ENCODE assay signal across 25 cellular contexts in genomic region chr1:46544561-46545240, GRCh38. TPM values are rescaled to one million over a fixed set of nuclear protein-coding genes. Genes with fewer than 3 reads are reported as not detected.
DNase-seq lines count a peak whose midpoint lies in the region; ATAC-seq, FAIRE-seq and TF ChIP-seq lines count a peak whose summit lies in the region.
"Had no signal": no experiment of that assay in that cellular context is flagged by ENCODE, and none has a peak within 500 bp of the region (broad histone marks: within the 10 kb centered on the region; RNA-seq: fewer than 3 reads in every experiment).

No MANE protein-coding gene starts in this region.

- FAIRE-seq in kidney (lab: Jason Lieb, UNC): no peak
- FAIRE-seq: small intestine had no signal

- no peak overlapping the region for H3K27ac Mint-ChIP-seq in endodermal cell
- H3K27ac Mint-ChIP-seq: activated naive CD4-positive, alpha-beta T cell treated with anti-CD3 and anti-CD28 coated beads, Interleukin-2, amount 10 ng/mL, durations not matched to agents 7 days and 5 days; stimulated activated naive B cell treated with anti-CD40 and anti-IgM and Interleukin-4, amounts not matched to agents 10 μg/mL and 1 μg/mL and 100 μg/mL, for 72 hours had no signal

- H3K9me3 ChIP-seq in endodermal cell (ENCODE audit: control insufficient read depth, low read length): no peaks in the 10 kb centered on the region
- H3K9me3 ChIP-seq in kidney (ENCODE audit: control insufficient read depth in 1 of 2, low read length in 2 of 2): no peaks in the 10 kb centered on the region
- H3K9me3 ChIP-seq: MG63, thoracic aorta had no signal

- intact Hi-C loops in kidney (cut with DNase I): no loop called here

- H3K4me1 ChIP-seq in endodermal cell (ENCODE audit: control insufficient read depth, insufficient read depth, low read length) (peaks cover 2% of the 10 kb centered on the region), kidney (ENCODE audit: control insufficient read depth in 1 of 2, insufficient read depth in 1 of 2, low read depth in 1 of 2, low read length in 2 of 2) (no peaks in the 10 kb centered on the region)

- peaks cover 6% of the 10 kb centered on the region for H3K4me1 Mint-ChIP-seq in endodermal cell

- peak overlapping the region; percentile 39 for H3K4me3 ChIP-seq in H7 (ENCODE audit: insufficient read depth, low read depth, low read length)
- H3K4me3 ChIP-seq in endodermal cell (ENCODE audit: low read length): no peak overlapping the region
- H3K4me3 ChIP-seq in kidney (ENCODE audit: low read length in 2 of 2): no peak overlapping the region
- H3K4me3 ChIP-seq: MG63, thoracic aorta had no signal

- DNase-seq in H7 (peak; percentile 78), OCI-M2 (lab: John Stamatoyannopoulos, UW; ENCODE audit: unreplicated experiment) (peak; percentile 35), endodermal cell (no peak), kidney (peak; percentile 20), NCI-H1930 (lab: John Stamatoyannopoulos, UW) (no peak), NCI-H2029 treated with DMSO at 0.1 percent for 48 hours (lab: John Stamatoyannopoulos, UW) (no peak), kidney tubule cell (ENCODE audit: low spot score) (no peak)
- DNase-seq: activated naive CD4-positive, alpha-beta T cell treated with anti-CD3 and anti-CD28 coated beads, Interleukin-2, amount 10 ng/mL, durations not matched to agents 7 days and 5 days; activated T-cell treated with anti-CD3 and anti-CD28 coated beads, Interleukin-2, amount 50 U/mL, for 4 hours; effector CD4-positive, alpha-beta T cell; EL; GOT3; MG63; NCI-H1417 treated with DMSO at 0.1 percent for 48 hours; NCI-H2171 treated with DMSO at 0.1 percent for 48 hours; NCI-H526 treated with DMSO at 0.1 percent for 48 hours; small intestine; stimulated activated naive B cell treated with anti-CD40 and anti-IgM and Interleukin-4, amounts not matched to agents 10 μg/mL and 1 μg/mL and 100 μg/mL, for 72 hours had no signal

- peak overlapping the region; percentile 49 for H3K4me3 Mint-ChIP-seq in endodermal cell
- H3K4me3 Mint-ChIP-seq: activated naive CD4-positive, alpha-beta T cell treated with anti-CD3 and anti-CD28 coated beads, Interleukin-2, amount 10 ng/mL, durations not matched to agents 7 days and 5 days; activated T-cell treated with anti-CD3 and anti-CD28 coated beads, Interleukin-2, amount 50 U/mL, for 4 hours; stimulated activated naive B cell treated with anti-CD40 and anti-IgM and Interleukin-4, amounts not matched to agents 10 μg/mL and 1 μg/mL and 100 μg/mL, for 72 hours had no signal

- H3K27ac ChIP-seq in endodermal cell (ENCODE audit: low read depth, low read length) (no peak overlapping the region), kidney (ENCODE audit: low read depth in 2 of 2, low read length in 2 of 2) (no peak overlapping the region)
- H3K27ac ChIP-seq: C4-2B, thoracic aorta had no signal

- 69 to 80% methylated on average over 3 to 4 of the region's 5 CpGs for WGBS in endodermal cell (ENCODE audit: insufficient coverage in 1 of 2, insufficient read length in 1 of 2), 2 experiments

- no peaks in the 10 kb centered on the region for H3K36me3 Mint-ChIP-seq in endodermal cell (ENCODE audit: low read depth)
- H3K36me3 Mint-ChIP-seq: activated naive CD4-positive, alpha-beta T cell treated with anti-CD3 and anti-CD28 coated beads, Interleukin-2, amount 10 ng/mL, durations not matched to agents 7 days and 5 days; stimulated activated naive B cell treated with anti-CD40 and anti-IgM and Interleukin-4, amounts not matched to agents 10 μg/mL and 1 μg/mL and 100 μg/mL, for 72 hours had no signal

- H3K9ac ChIP-seq in endodermal cell (ENCODE audit: extremely low read depth, low read length, poor library complexity, severe bottlenecking) (no peak overlapping the region), kidney (ENCODE audit: low read length in 2 of 2) (no peak overlapping the region)

- H3K9me3 Mint-ChIP-seq in endodermal cell: no peaks in the 10 kb centered on the region
- H3K9me3 Mint-ChIP-seq: activated naive CD4-positive, alpha-beta T cell treated with anti-CD3 and anti-CD28 coated beads, Interleukin-2, amount 10 ng/mL, durations not matched to agents 7 days and 5 days; activated T-cell treated with anti-CD3 and anti-CD28 coated beads, Interleukin-2, amount 50 U/mL, for 4 hours; stimulated activated naive B cell treated with anti-CD40 and anti-IgM and Interleukin-4, amounts not matched to agents 10 μg/mL and 1 μg/mL and 100 μg/mL, for 72 hours had no signal

- H3K27me3 ChIP-seq in H7 (ENCODE audit: control insufficient read depth, insufficient read depth, low read length): peaks cover 69% of the 10 kb centered on the region
- H3K27me3 ChIP-seq in endodermal cell (ENCODE audit: control insufficient read depth, insufficient read depth, low read length, poor library complexity, severe bottlenecking): peaks cover 78% of the 10 kb centered on the region
- H3K27me3 ChIP-seq: MG63 had no signal

- H3K36me3 ChIP-seq in H7 (replicated peaks; ENCODE audit: control insufficient read depth, insufficient read depth, low read length) (no peaks in the 10 kb centered on the region), endodermal cell (ENCODE audit: control insufficient read depth, insufficient read depth, low read length) (no peaks in the 10 kb centered on the region), kidney (ENCODE audit: control insufficient read depth in 1 of 2, insufficient read depth in 2 of 2, low read length in 2 of 2) (no peaks in the 10 kb centered on the region)
- H3K36me3 ChIP-seq: MG63, thoracic aorta had no signal

- TF ChIP-seq CTCF in endodermal cell (conservative IDR thresholded peaks at IDR 0.05) (peak; percentile 51), kidney (IDR thresholded peaks at IDR 0.05; ENCODE audit: borderline replicate concordance, extremely low read depth, insufficient read depth) (no peak)

- peaks cover 88% of the 10 kb centered on the region for H3K27me3 Mint-ChIP-seq in endodermal cell (ENCODE audit: insufficient read depth)

- ATAC-seq in HG02759 (IDR thresholded peaks at IDR 0.05; ENCODE audit: unreplicated experiment): no peak
- ATAC-seq: activated T-cell treated with anti-CD3 and anti-CD28 coated beads, Interleukin-2, amount 50 U/mL, for 4 hours; stimulated activated naive B cell treated with anti-CD40 and anti-IgM and Interleukin-4, amounts not matched to agents 10 μg/mL and 1 μg/mL and 100 μg/mL, for 72 hours had no signal

RNA-seq across cellular contexts. Expression of gene KNCN, which starts 6.7 kb away (rescaled TPM):
- total RNA-seq in H7 (2014; rRNA removed; shearing (Covaris generic)): not detected in 2 replicates
- total RNA-seq in endodermal cell: not detected
- 0.18 TPM for polyA plus RNA-seq in endodermal cell (2013, experiment 1 of 2)
- polyA plus RNA-seq in endodermal cell (2013, experiment 2 of 2): not detected
- not detected for total RNA-seq in kidney
- not detected for polyA plus RNA-seq in kidney (ENCODE audit: insufficient read depth, low read depth, low replicate concordance)
- total RNA-seq: activated CD8-positive, alpha-beta memory T cell treated with anti-CD3 and anti-CD28 coated beads for 36 hours; activated T-cell treated with anti-CD3 and anti-CD28 coated beads, Interleukin-2, amount 50 U/mL, for 4 hours; aorta; lower leg skin; thoracic aorta had no signal
- polyA plus RNA-seq: esophagus, small intestine had no signal

RNA-seq across cellular contexts. Expression of gene DMBX1, which starts 55.1 kb away (rescaled TPM):
- total RNA-seq in H7 (2014; rRNA removed; shearing (Covaris generic)): 4.2 and 5.4 TPM in 2 replicates
- total RNA-seq in endodermal cell: 10 to 100 TPM in 1 of 2 donors, 1 to 10 TPM in 1; 5.7 to 16.6 TPM
- 3.0 TPM for polyA plus RNA-seq in endodermal cell (2013, experiment 1 of 2)
- 3.4 TPM for polyA plus RNA-seq in endodermal cell (2013, experiment 2 of 2)
- total RNA-seq in kidney: not detected
- not detected for polyA plus RNA-seq in kidney (ENCODE audit: insufficient read depth, low read depth, low replicate concordance)
- total RNA-seq: activated CD8-positive, alpha-beta memory T cell treated with anti-CD3 and anti-CD28 coated beads for 36 hours; activated T-cell treated with anti-CD3 and anti-CD28 coated beads, Interleukin-2, amount 50 U/mL, for 4 hours; aorta; thoracic aorta had no signal

RNA-seq across cellular contexts. Expression of gene MKNK1, which starts 59.4 kb away (rescaled TPM):
- total RNA-seq in H7 (2014; rRNA removed; shearing (Covaris generic)): 31.3 and 34.7 TPM in 2 replicates
- total RNA-seq in endodermal cell (10 to 100 TPM; 19.9 to 28.5 TPM), kidney (49.7 TPM)
- 22.8 TPM for polyA plus RNA-seq in endodermal cell (2013, experiment 1 of 2)
- 22.0 TPM for polyA plus RNA-seq in endodermal cell (2013, experiment 2 of 2)
- 17.5 TPM for polyA plus RNA-seq in kidney (ENCODE audit: insufficient read depth, low read depth, low replicate concordance)

Comparison
In these comparisons a context has a peak if more than half of its experiments do, and no peak if none do; other contexts are left out.
1. DNase-seq: peak in H7 (single experiment), OCI-M2 (single experiment) and kidney (single experiment); none in endodermal cell (single experiment), NCI-H1930 (0 of 2), NCI-H2029 treated with DMSO at 0.1 percent for 48 hours (single experiment) and kidney tubule cell (single experiment).